ENCODE assay signal across 18 cellular contexts in the genomic region with DNA sequence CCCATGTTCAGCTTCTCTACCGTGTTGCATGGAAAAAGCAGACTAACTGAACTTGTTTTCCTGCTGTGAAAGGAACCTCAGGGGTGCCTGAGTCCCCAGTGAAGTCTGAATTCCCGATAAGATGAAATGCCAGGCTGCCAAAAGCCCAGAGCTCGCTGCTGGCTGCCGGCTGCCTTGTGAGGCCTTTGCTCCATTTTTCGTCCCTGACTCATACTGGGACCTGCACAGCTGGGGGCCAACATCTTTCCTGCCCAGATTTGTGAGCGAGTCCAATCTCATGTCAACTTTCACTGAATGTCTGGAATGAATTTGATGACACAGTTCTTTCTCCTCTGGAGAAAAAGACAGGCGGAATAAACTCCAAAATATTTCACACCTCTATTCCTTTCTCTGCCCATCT.
DNase-seq lines count a peak whose midpoint lies in the region; ATAC-seq, FAIRE-seq and TF ChIP-seq lines count a peak whose summit lies in the region.
"Had no signal": no experiment of that assay in that cellular context is flagged by ENCODE, and none has a peak within 500 bp of the region (broad histone marks: within the 10 kb centered on the region; RNA-seq: fewer than 3 reads in every experiment).

No MANE protein-coding gene starts in this region.

- no peak overlapping the region for H3K14ac ChIP-seq in H9 (ENCODE audit: insufficient read depth, low read length)

- H4K8ac ChIP-seq in H9 (replicated peaks; ENCODE audit: insufficient read length, low read depth, low read length), result no peak overlapping the region

- no CpG with 5 or more reads among the region's 7 CpGs for WGBS in H9 (ENCODE audit: extremely low coverage, insufficient read length, low lambda C conversion rate)
- WGBS in body of pancreas, 2 donors, result 45 to 60% methylated on average over 7 of the region's 7 CpGs

- H3K56ac ChIP-seq in H9 (ENCODE audit: insufficient read length, low read depth, low read length), result no peak overlapping the region

- no peak overlapping the region for H3K4me2 ChIP-seq in H9 (ENCODE audit: insufficient read depth, insufficient read length, low read length)

- peak; percentile 84 for ATAC-seq in body of pancreas
- ATAC-seq: GM12878, Panc1 had no signal

- peak overlapping the region in 2 of 3 experiments; percentile 40 to 52; a peak in 3 of 7 replicates for H3K27ac Mint-ChIP-seq in H9
- no peak overlapping the region for H3K27ac Mint-ChIP-seq in activated T-helper 2 cell treated with anti-CD3 and anti-CD28 coated beads, Interferon-gamma antibody, Interleukin-2, Interleukin-4, amounts not matched to agents 10 μg/mL and 5 μg/mL and 100 μg/mL, durations not matched to agents 14 hours and 24 hours and 36 hours

- H3K23me2 ChIP-seq in H9 (ENCODE audit: insufficient read length, low read depth, low read length, poor library complexity, severe bottlenecking), result no peaks in the 10 kb centered on the region

- H4K91ac ChIP-seq in H9 (ENCODE audit: insufficient read length, low read depth, low read length), result no peak overlapping the region

- no peak overlapping the region for H3K18ac ChIP-seq in H9 (ENCODE audit: insufficient read length, low read depth, low read length)

- H3K27me3 Mint-ChIP-seq in H9 (ENCODE audit: low read depth), result no peaks in the 10 kb centered on the region
- H3K27me3 Mint-ChIP-seq in activated T-helper 2 cell treated with anti-CD3 and anti-CD28 coated beads, Interferon-gamma antibody, Interleukin-2, Interleukin-4, amounts not matched to agents 10 μg/mL and 5 μg/mL and 100 μg/mL, durations not matched to agents 14 hours and 24 hours and 36 hours (ENCODE audit: low read depth), result no peaks in the 10 kb centered on the region

- intact Hi-C loops in body of pancreas (cut with DNase I), result no loop called here
- intact Hi-C loops in activated T-helper 2 cell treated with anti-CD3 and anti-CD28 coated beads, Interferon-gamma antibody, Interleukin-2, Interleukin-4, amounts not matched to agents 10 μg/mL and 5 μg/mL and 100 μg/mL, durations not matched to agents 14 hours and 24 hours and 36 hours (cut with micrococcal nuclease), result no loop called here

- H2BK20ac ChIP-seq in H9 (ENCODE audit: low read depth, low read length, poor library complexity, severe bottlenecking), result no peak overlapping the region

- no peak overlapping the region for H3K4me3 Mint-ChIP-seq in H9
- no peak overlapping the region for H3K4me3 Mint-ChIP-seq in activated T-helper 2 cell treated with anti-CD3 and anti-CD28 coated beads, Interferon-gamma antibody, Interleukin-2, Interleukin-4, amounts not matched to agents 10 μg/mL and 5 μg/mL and 100 μg/mL, durations not matched to agents 14 hours and 24 hours and 36 hours (ENCODE audit: low read depth)

- no peaks in the 10 kb centered on the region for H3K79me2 ChIP-seq in H9 (ENCODE audit: insufficient read depth, low read length)

- H2BK15ac ChIP-seq in H9 (ENCODE audit: low read depth, low read length), result no peak overlapping the region

- no peak overlapping the region for H2AK5ac ChIP-seq in H9 (ENCODE audit: insufficient read length, low read length)

- no peak for FAIRE-seq in urothelium cell line (lab: Jason Lieb, UNC)
- FAIRE-seq: GM12878 had no signal

- H2BK120ac ChIP-seq in H9 (ENCODE audit: low read depth, low read length, poor library complexity, severe bottlenecking), result no peak overlapping the region

- H3K79me1 ChIP-seq in H9 (ENCODE audit: insufficient read depth, low read depth, low read length, poor library complexity, severe bottlenecking), result no peaks in the 10 kb centered on the region

- H3K4ac ChIP-seq in H9 (ENCODE audit: low read depth, low read length), result no peak overlapping the region

- H4K20me1 ChIP-seq in H9 (ENCODE audit: control insufficient read depth, insufficient read depth, insufficient read length), result no peaks in the 10 kb centered on the region

- H3K4me3 ChIP-seq in body of pancreas, result no peak overlapping the region
- H3K4me3 ChIP-seq: GM12878, left ventricle myocardium inferior, SK-N-MC had no signal

- H3K4me1 Mint-ChIP-seq in H9, result peaks cover 14 to 17% of the 10 kb centered on the region in 2 experiments
- no peaks in the 10 kb centered on the region for H3K4me1 Mint-ChIP-seq in activated T-helper 2 cell treated with anti-CD3 and anti-CD28 coated beads, Interferon-gamma antibody, Interleukin-2, Interleukin-4, amounts not matched to agents 10 μg/mL and 5 μg/mL and 100 μg/mL, durations not matched to agents 14 hours and 24 hours and 36 hours (ENCODE audit: low read depth)

- H3K36me3 Mint-ChIP-seq in H9 (ENCODE audit: insufficient read depth in 1 of 3, low read depth in 3 of 3), result peaks cover 0 to 4% (median 4%) of the 10 kb centered on the region in 3 experiments; a peak in 4 of 7 replicates
- no peaks in the 10 kb centered on the region for H3K36me3 Mint-ChIP-seq in activated T-helper 2 cell treated with anti-CD3 and anti-CD28 coated beads, Interferon-gamma antibody, Interleukin-2, Interleukin-4, amounts not matched to agents 10 μg/mL and 5 μg/mL and 100 μg/mL, durations not matched to agents 14 hours and 24 hours and 36 hours (ENCODE audit: low read depth)

- H4K5ac ChIP-seq in H9 (ENCODE audit: insufficient read length, low read depth, low read length), result no peak overlapping the region

- H3K9me3 ChIP-seq in H9 (ENCODE audit: control insufficient read depth, low read depth, low read length), result peaks cover 5% of the 10 kb centered on the region
- H3K9me3 ChIP-seq in body of pancreas, result no peaks in the 10 kb centered on the region
- H3K9me3 ChIP-seq: left ventricle myocardium inferior had no signal

- H3T11ph ChIP-seq in H9 (ENCODE audit: low read length), result no peak overlapping the region

- H3K23ac ChIP-seq in H9 (ENCODE audit: insufficient read length, low read depth, low read length), result no peak overlapping the region

- no peak overlapping the region for H3K27ac ChIP-seq in H9 (ENCODE audit: insufficient read length, low read depth, low read length)
- peak overlapping the region in 3 of 4 donors; percentile 48 to 59 (median 53) for H3K27ac ChIP-seq in body of pancreas
- H3K27ac ChIP-seq: left ventricle myocardium inferior, SK-N-MC had no signal

- no peaks in the 10 kb centered on the region for H3K27me3 ChIP-seq in H9 (ENCODE audit: insufficient read depth, low read length)
- H3K27me3 ChIP-seq in body of pancreas, result no peaks in the 10 kb centered on the region

- no peaks in the 10 kb centered on the region for H3K36me3 ChIP-seq in body of pancreas (replicated peaks in 1 of 2; ENCODE audit: insufficient read depth in 1 of 2, low read depth in 2 of 2)
- H3K36me3 ChIP-seq: left ventricle myocardium inferior had no signal

- H3K4me1 ChIP-seq in H9 (ENCODE audit: insufficient read depth, low read length) (no peaks in the 10 kb centered on the region), body of pancreas (no peaks in the 10 kb centered on the region)
- H3K4me1 ChIP-seq: left ventricle myocardium inferior had no signal

- no peak for TF ChIP-seq POLR2A in body of pancreas (IDR thresholded peaks at IDR 0.05)

- DNase-seq in H9 (peak; percentile 33), body of pancreas (peak; percentile 23 to 39 (median 36)), iris pigment epithelial cell (ENCODE audit: low read depth) (peak; percentile 39), urothelium cell line (ENCODE audit: low spot score) (peak; percentile 87), ecto neural progenitor cell (ENCODE audit: low spot score) (no peak)
- DNase-seq in activated CD4-positive, alpha-beta T cell treated with anti-CD3 and anti-CD28 coated beads, Interleukin-2, amount 50 U/mL, for 4 hours, result no peak
- no peak for DNase-seq in activated T-helper 2 cell treated with anti-CD3 and anti-CD28 coated beads, Interferon-gamma antibody, Interleukin-2, Interleukin-4, amounts not matched to agents 10 μg/mL and 5 μg/mL and 100 μg/mL, durations not matched to agents 14 hours and 24 hours and 36 hours (ENCODE audit: low spot score)
- DNase-seq: activated effector memory CD4-positive, alpha-beta T cell treated with anti-CD3 and anti-CD28 coated beads, Interleukin-2, amount 50 U/mL, for 16 hours; foreskin melanocyte; GDM1; left ventricle myocardium inferior; NCI-H146; NCI-H82; stimulated activated CD4-positive, alpha-beta T cell treated with anti-CD3 and anti-CD28 coated beads, Interleukin-4, amount 100 ng/mL, for 1 hour; T-helper 9 cell had no signal

- TF ChIP-seq CTCF in H9 (conservative IDR thresholded peaks at IDR 0.05), result no peak
- TF ChIP-seq CTCF in body of pancreas (IDR thresholded peaks at IDR 0.05), result no peak

- no peak overlapping the region for H2AFZ ChIP-seq in H9 (ENCODE audit: low read length)

- no peak overlapping the region for H2BK12ac ChIP-seq in H9 (ENCODE audit: insufficient read length, low read depth, low read length)

- H3K9me3 Mint-ChIP-seq in H9, result peaks cover 0 to 5% of the 10 kb centered on the region in 2 experiments; a peak in 3 of 5 replicates
- peaks cover 46% of the 10 kb centered on the region for H3K9me3 Mint-ChIP-seq in activated T-helper 2 cell treated with anti-CD3 and anti-CD28 coated beads, Interferon-gamma antibody, Interleukin-2, Interleukin-4, amounts not matched to agents 10 μg/mL and 5 μg/mL and 100 μg/mL, durations not matched to agents 14 hours and 24 hours and 36 hours

- no peak overlapping the region for H2BK5ac ChIP-seq in H9 (ENCODE audit: insufficient read length, low read length)

- H3K9ac ChIP-seq in H9 (ENCODE audit: extremely low read depth, insufficient read length, low read length), result no peak overlapping the region

Comparison
In these comparisons a context has a peak if more than half of its experiments do, and no peak if none do; other contexts are left out.
1. DNase-seq: peak in H9 (single experiment), body of pancreas (4 of 4), iris pigment epithelial cell (single experiment) and urothelium cell line (single experiment); none in activated CD4-positive, alpha-beta T cell treated with anti-CD3 and anti-CD28 coated beads, Interleukin-2, amount 50 U/mL, for 4 hours (0 of 2), ecto neural progenitor cell (single experiment) and activated T-helper 2 cell treated with anti-CD3 and anti-CD28 coated beads, Interferon-gamma antibody, Interleukin-2, Interleukin-4, amounts not matched to agents 10 μg/mL and 5 μg/mL and 100 μg/mL, durations not matched to agents 14 hours and 24 hours and 36 hours (single experiment).